Comparison of ENCODE assay signal across 8 cellular contexts in genomic region chr11:66727883-66728759, GRCh38. TPM values are rescaled to one million over a fixed set of nuclear protein-coding genes. Genes with fewer than 3 reads are reported as not detected.
DNase-seq lines count a peak whose midpoint lies in the region; ATAC-seq and TF ChIP-seq lines count a peak whose summit lies in the region.

No MANE protein-coding gene starts in this region.

- H3K27ac ChIP-seq in SJCRH30 (no peak overlapping the region), esophagus squamous epithelium (peak overlapping the region; percentile 42 to 81 (median 73)), trophoblast cell (ENCODE audit: low read depth, low read length) (no peak overlapping the region)

- peaks cover 37% of the 10 kb centered on the region for H3K27me3 ChIP-seq in SJCRH30
- H3K27me3 ChIP-seq in esophagus squamous epithelium = peaks cover 0 to 49% (median 0%) of the 10 kb centered on the region in 4 donors
- H3K27me3 ChIP-seq in trophoblast cell (ENCODE audit: insufficient read depth, low read length) = peaks cover 5% of the 10 kb centered on the region

- H2BK5ac ChIP-seq in trophoblast cell (ENCODE audit: low read depth, low read length, poor library complexity) = no peak overlapping the region

- H2AFZ ChIP-seq in trophoblast cell (ENCODE audit: insufficient read depth, low read length, poor library complexity) = peak overlapping the region; percentile 91

- H3K23ac ChIP-seq in trophoblast cell (ENCODE audit: low read length) = no peak overlapping the region

- H3K4me2 ChIP-seq in trophoblast cell (ENCODE audit: low read length) = peak overlapping the region; percentile 98

- H3K4me1 ChIP-seq in SJCRH30 (peaks cover 13% of the 10 kb centered on the region; the same call in 1 of the 2 replicates), esophagus squamous epithelium (peaks cover 6 to 37% (median 13%) of the 10 kb centered on the region in 3 donors), trophoblast cell (ENCODE audit: control insufficient read depth in 1 of 2, insufficient read depth in 2 of 2, low read length in 2 of 2) (peaks cover 11 to 20% of the 10 kb centered on the region in 2 experiments)

- no peak for TF ChIP-seq CTCF in esophagus squamous epithelium (IDR thresholded peaks at IDR 0.05)

- no peaks in the 10 kb centered on the region for H3K36me3 ChIP-seq in SJCRH30
- H3K36me3 ChIP-seq in esophagus squamous epithelium = no peaks in the 10 kb centered on the region
- H3K36me3 ChIP-seq in trophoblast cell (ENCODE audit: control insufficient read depth in 1 of 2, insufficient read depth in 2 of 2, low read length in 2 of 2) = no peaks in the 10 kb centered on the region

- H3K4me3 ChIP-seq in SJCRH30 (peak overlapping the region; percentile 52), esophagus squamous epithelium (peak overlapping the region; percentile 50 to 83 (median 66)), trophoblast cell (ENCODE audit: low read depth, low read length) (peak overlapping the region; percentile 73)

- TF ChIP-seq POLR2A in esophagus squamous epithelium (IDR thresholded peaks at IDR 0.05) = no peak

- 1 to 14% methylated on average over 3 to 13 of the region's 128 CpGs for WGBS in esophagus squamous epithelium, 2 donors
- no CpG with 5 or more reads among the region's 128 CpGs for WGBS in trophoblast cell (ENCODE audit: extremely low coverage, insufficient coverage, insufficient read length)

- H4K91ac ChIP-seq in trophoblast cell (ENCODE audit: low read depth, low read length) = peak overlapping the region; percentile 42

- peak overlapping the region; percentile 59 for H4K8ac ChIP-seq in trophoblast cell (ENCODE audit: low read depth, low read length)

- peak overlapping the region; percentile 66 for H3K9ac ChIP-seq in trophoblast cell (ENCODE audit: low read length)

- H2AK5ac ChIP-seq in trophoblast cell (ENCODE audit: low read length) = no peak overlapping the region

- H3K4ac ChIP-seq in trophoblast cell (ENCODE audit: low read depth, low read length) = no peak overlapping the region

- peak overlapping the region; percentile 62 for H3K18ac ChIP-seq in trophoblast cell (ENCODE audit: low read length)

- peak; percentile 26 to 41 for ATAC-seq in activated CD4-positive, CD25-positive, alpha-beta regulatory T cell treated with anti-CD3 and anti-CD28 coated beads, Interleukin-2, amount 50 U/mL, for 24 hours
- ATAC-seq in GM21825 (IDR thresholded peaks at IDR 0.05; ENCODE audit: unreplicated experiment) = no peak
- ATAC-seq in HG03432 (IDR thresholded peaks at IDR 0.05; ENCODE audit: unreplicated experiment) = no peak
- no peak for ATAC-seq in HG03139 (IDR thresholded peaks at IDR 0.05; ENCODE audit: unreplicated experiment)

- no peak for DNase-seq in activated CD4-positive, CD25-positive, alpha-beta regulatory T cell (lab: John Stamatoyannopoulos, UW)
- DNase-seq in SJCRH30 = peak in 1 of 2 experiments; percentile 9
- no peak for DNase-seq in esophagus squamous epithelium (lab: John Stamatoyannopoulos, UW)
- DNase-seq in trophoblast cell = no peak

- H3K14ac ChIP-seq in trophoblast cell (ENCODE audit: low read length) = peak overlapping the region; percentile 28

- H3K79me1 ChIP-seq in trophoblast cell (ENCODE audit: low read length) = peaks cover 6% of the 10 kb centered on the region

- peak overlapping the region; percentile 52 for H4K12ac ChIP-seq in trophoblast cell (ENCODE audit: low read depth, low read length)

- no peaks in the 10 kb centered on the region for H3K79me2 ChIP-seq in trophoblast cell (ENCODE audit: control insufficient read depth, insufficient read depth, low read length, poor library complexity)

- peak overlapping the region; percentile 30 for H2BK120ac ChIP-seq in trophoblast cell (ENCODE audit: insufficient read depth, low read length, poor library complexity)

- H2BK12ac ChIP-seq in trophoblast cell (ENCODE audit: low read length) = peak overlapping the region; percentile 10

- H3K9me3 ChIP-seq in SJCRH30 (replicated peaks) = no peaks in the 10 kb centered on the region
- H3K9me3 ChIP-seq in esophagus squamous epithelium = no peaks in the 10 kb centered on the region
- H3K9me3 ChIP-seq in trophoblast cell (ENCODE audit: insufficient read depth, low read depth, low read length) = no peaks in the 10 kb centered on the region

- intact Hi-C loops in esophagus squamous epithelium (cut with DNase I) = no loop called here

RNA-seq across cellular contexts. Expression of gene SPTBN2, which starts 0.9 kb away (rescaled TPM):
- 4.8 and 8.5 TPM in 2 replicates for total RNA-seq in SJCRH30 (2014; rRNA removed; shearing (Covaris generic))
- total RNA-seq in esophagus squamous epithelium = 100 to 1,000 TPM; 101 to 368 (median 128) TPM
- 7.6 and 8.6 TPM in 2 replicates for polyA plus RNA-seq in trophoblast cell (2013)

RNA-seq across cellular contexts. Expression of gene RBM4B, which starts 50.4 kb away (rescaled TPM):
- total RNA-seq in SJCRH30 (2014; rRNA removed; shearing (Covaris generic)) = 23.7 and 24.7 TPM in 2 replicates
- total RNA-seq in esophagus squamous epithelium = 10 to 100 TPM in 2 of 4 donors, 1 to 10 TPM in 2; 8.4 to 16.4 (median 9.2) TPM
- polyA plus RNA-seq in trophoblast cell (2013) = 23.6 and 23.8 TPM in 2 replicates

Comparison
In these comparisons a context has a peak if more than half of its experiments do, and no peak if none do; other contexts are left out.
1. ATAC-seq: peak in activated CD4-positive, CD25-positive, alpha-beta regulatory T cell treated with anti-CD3 and anti-CD28 coated beads, Interleukin-2, amount 50 U/mL, for 24 hours (2 of 2); none in GM21825 (single experiment), HG03432 (single experiment) and HG03139 (single experiment).
2. H3K27ac ChIP-seq: peak in esophagus squamous epithelium (4 of 4); none in SJCRH30 (single experiment) and trophoblast cell (single experiment).
3. RNA of gene SPTBN2, which starts 0.9 kb away (total RNA-seq): 101 to 368 TPM in esophagus squamous epithelium; 4.8 to 8.5 TPM in SJCRH30; every median in the first group is over 10 times any median in the second.
4. Peak in every context shown above with its lines, with median percentiles within 50 percentile points of each other: H3K4me3 ChIP-seq.